8 cellular contexts compared by ENCODE assay signal in genomic region chr13:43787998-43788397, GRCh38. TPM values are rescaled to one million over a fixed set of nuclear protein-coding genes. Genes with fewer than 3 reads are reported as not detected.
DNase-seq lines count a peak whose midpoint lies in the region; ATAC-seq and TF ChIP-seq lines count a peak whose summit lies in the region.

No MANE protein-coding gene starts in this region.

- no peaks in the 10 kb centered on the region for H3K36me3 ChIP-seq in CD8-positive, alpha-beta T cell (ENCODE audit: insufficient read depth, low read length)

- H3K27ac ChIP-seq in CD8-positive, alpha-beta T cell (ENCODE audit: low read depth, low read length), result no peak overlapping the region

- ATAC-seq in CD8-positive, alpha-beta T cell, result no peak
- ATAC-seq in GM18519 (IDR thresholded peaks at IDR 0.05; ENCODE audit: low FRiP score, unreplicated experiment), result no peak

- H3K27me3 ChIP-seq in CD8-positive, alpha-beta T cell (ENCODE audit: insufficient read depth, low read length), result no peaks in the 10 kb centered on the region

- no peak for TF ChIP-seq CTCF in CD8-positive, alpha-beta T cell (IDR thresholded peaks at IDR 0.05)
- TF ChIP-seq CTCF in HFFc6 (IDR thresholded peaks at IDR 0.05), result peak; percentile 79

- POLR2A ChIA-PET in CD8-positive, alpha-beta T cell (lab: Charles Lee), result no interaction called here

- no peak overlapping the region for H3K27ac Mint-ChIP-seq in CD8-positive, alpha-beta T cell
- H3K27ac Mint-ChIP-seq in HFFc6, result peak overlapping the region; percentile 56; the same call in 1 of the 2 replicates
- H3K27ac Mint-ChIP-seq in activated naive CD8-positive, alpha-beta T cell treated with anti-CD3 and anti-CD28 coated beads for 36 hours, result no peak overlapping the region

- intact Hi-C loops in CD8-positive, alpha-beta T cell (cut with DNase I, micrococcal nuclease), result no loop called here

- no peak for DNase-seq in CD8-positive, alpha-beta T cell
- DNase-seq in HFFc6, result peak; percentile 54
- no peak for DNase-seq in activated naive CD8-positive, alpha-beta T cell treated with anti-CD3 and anti-CD28 coated beads for 36 hours
- DNase-seq in left kidney (ENCODE audit: low read depth, low spot score), result peak; percentile 78
- no peak for DNase-seq in stimulated activated CD4-positive, alpha-beta T cell treated with anti-CD3 and anti-CD28 coated beads, Interleukin-4, amount 100 ng/mL, for 1 hour
- DNase-seq in NCI-H510A (lab: John Stamatoyannopoulos, UW), result no peak
- DNase-seq in stimulated activated CD4-positive, alpha-beta T cell treated with anti-CD3 and anti-CD28 coated beads, Interleukin-2, amount 100 ng/mL, for 48 hours, result no peak

- no peaks in the 10 kb centered on the region for H3K4me1 ChIP-seq in CD8-positive, alpha-beta T cell (ENCODE audit: insufficient read depth, low read length)

- H3K27me3 Mint-ChIP-seq in CD8-positive, alpha-beta T cell (ENCODE audit: low read depth), result peaks cover 33% of the 10 kb centered on the region
- H3K27me3 Mint-ChIP-seq in HFFc6 (ENCODE audit: insufficient read depth), result no peaks in the 10 kb centered on the region; the same call in 1 of the 2 replicates
- H3K27me3 Mint-ChIP-seq in activated naive CD8-positive, alpha-beta T cell treated with anti-CD3 and anti-CD28 coated beads for 36 hours, result peaks cover 70% of the 10 kb centered on the region

- H3K9me3 Mint-ChIP-seq in CD8-positive, alpha-beta T cell, result no peaks in the 10 kb centered on the region
- H3K9me3 Mint-ChIP-seq in HFFc6, result no peaks in the 10 kb centered on the region
- H3K9me3 Mint-ChIP-seq in activated naive CD8-positive, alpha-beta T cell treated with anti-CD3 and anti-CD28 coated beads for 36 hours, result no peaks in the 10 kb centered on the region

- peak overlapping the region; percentile 67 for H3K4me3 Mint-ChIP-seq in CD8-positive, alpha-beta T cell
- H3K4me3 Mint-ChIP-seq in HFFc6, result peak overlapping the region; percentile 84
- peak overlapping the region; percentile 7 for H3K4me3 Mint-ChIP-seq in activated naive CD8-positive, alpha-beta T cell treated with anti-CD3 and anti-CD28 coated beads for 36 hours

- no peak overlapping the region for H3K4me3 ChIP-seq in CD8-positive, alpha-beta T cell (ENCODE audit: low read depth, low read length)

- peaks cover 16% of the 10 kb centered on the region for H3K4me1 Mint-ChIP-seq in CD8-positive, alpha-beta T cell (ENCODE audit: low read depth)
- H3K4me1 Mint-ChIP-seq in HFFc6 (ENCODE audit: low read depth), result peaks cover 28% of the 10 kb centered on the region
- H3K4me1 Mint-ChIP-seq in activated naive CD8-positive, alpha-beta T cell treated with anti-CD3 and anti-CD28 coated beads for 36 hours, result peaks cover 2% of the 10 kb centered on the region

- no peaks in the 10 kb centered on the region for H3K9me3 ChIP-seq in CD8-positive, alpha-beta T cell (ENCODE audit: low read length)

- CTCF ChIA-PET in CD8-positive, alpha-beta T cell (lab: Charles Lee), result interaction anchor here (1.5 to 1.7 kb wide), 2 partner anchors 16 to 17 kb away, joined by 3 to 4 read pairs; no protein-coding TSS in a partner anchor

- H3K36me3 Mint-ChIP-seq in CD8-positive, alpha-beta T cell, result no peaks in the 10 kb centered on the region
- H3K36me3 Mint-ChIP-seq in HFFc6 (ENCODE audit: low read depth), result no peaks in the 10 kb centered on the region
- H3K36me3 Mint-ChIP-seq in activated naive CD8-positive, alpha-beta T cell treated with anti-CD3 and anti-CD28 coated beads for 36 hours, result no peaks in the 10 kb centered on the region

RNA-seq across cellular contexts. Expression of gene ENOX1, which starts 1.2 kb away (rescaled TPM):
- total RNA-seq in CD8-positive, alpha-beta T cell, result not detected
- 1 to 10 TPM in 2 of 6 experiments, under 1 TPM in 4; 0.50 to 3.2 (median 0.64) TPM for total RNA-seq in HFFc6 (2021; fragmentation: NEBNext Ultra II Directional; extraction: Animal tissue kit (Norgen Biotek cat#: 25700))
- total RNA-seq in activated naive CD8-positive, alpha-beta T cell treated with anti-CD3 and anti-CD28 coated beads for 36 hours, result not detected

Comparison
In these comparisons a context has a peak if more than half of its experiments do, and no peak if none do; other contexts are left out.
1. DNase-seq: peak in HFFc6 (single experiment) and left kidney (single experiment); none in CD8-positive, alpha-beta T cell (0 of 7), activated naive CD8-positive, alpha-beta T cell treated with anti-CD3 and anti-CD28 coated beads for 36 hours (single experiment), stimulated activated CD4-positive, alpha-beta T cell treated with anti-CD3 and anti-CD28 coated beads, Interleukin-4, amount 100 ng/mL, for 1 hour (single experiment), NCI-H510A (single experiment) and stimulated activated CD4-positive, alpha-beta T cell treated with anti-CD3 and anti-CD28 coated beads, Interleukin-2, amount 100 ng/mL, for 48 hours (0 of 2).
2. H3K4me3 Mint-ChIP-seq: peak in every context shown above with its lines; median percentile 84 in HFFc6; 67 in CD8-positive, alpha-beta T cell; 7 in activated naive CD8-positive, alpha-beta T cell treated with anti-CD3 and anti-CD28 coated beads for 36 hours.